10 cellular contexts compared by ENCODE assay signal in genomic region chr1:156673387-156674121, GRCh38. TPM values are rescaled to one million over a fixed set of nuclear protein-coding genes. Genes with fewer than 3 reads are reported as not detected.
DNase-seq lines count a peak whose midpoint lies in the region; ATAC-seq and TF ChIP-seq lines count a peak whose summit lies in the region.
"Had no signal": no experiment of that assay in that cellular context is flagged by ENCODE, and none has a peak within 500 bp of the region (broad histone marks: within the 10 kb centered on the region; RNA-seq: fewer than 3 reads in every experiment).

No MANE protein-coding gene starts in this region.

- peaks cover 6 to 55% of the 10 kb centered on the region in 2 donors for H3K4me1 ChIP-seq in muscle layer of duodenum (ENCODE audit: control insufficient read depth in 1 of 2, insufficient read depth in 2 of 2, low read length in 2 of 2)

- ATAC-seq in Right ventricle myocardium inferior, result no peak
- ATAC-seq in activated naive CD8-positive, alpha-beta T cell treated with anti-CD3 and anti-CD28 coated beads, Interleukin-2, amount 50 U/mL, for 24 hours, result no peak
- no peak for ATAC-seq in GM21619 (IDR thresholded peaks at IDR 0.05; ENCODE audit: unreplicated experiment)

- no peaks in the 10 kb centered on the region for H3K27me3 ChIP-seq in muscle layer of duodenum (ENCODE audit: low read depth, low read length)

- no peaks in the 10 kb centered on the region for H3K9me3 ChIP-seq in muscle layer of duodenum (ENCODE audit: control insufficient read depth in 1 of 2, low read length in 2 of 2)

- TF ChIP-seq CTCF in fibroblast of mammary gland (conservative IDR thresholded peaks at IDR 0.05; ENCODE audit: control insufficient read depth, insufficient read depth, low read depth, low read length) (no peak), type B pancreatic cell (conservative IDR thresholded peaks at IDR 0.05) (no peak)

- peak; percentile 58 for DNase-seq in Right ventricle myocardium inferior (ENCODE audit: missing footprints)
- DNase-seq in cardiac septum (ENCODE audit: low spot score), result no peak
- peak; percentile 38 for DNase-seq in fibroblast of mammary gland (ENCODE audit: low read depth)
- DNase-seq in type B pancreatic cell (ENCODE audit: extremely low spot score, unreplicated experiment), result no peak
- no peak for DNase-seq in activated naive CD8-positive, alpha-beta T cell treated with anti-CD3 and anti-CD28 coated beads, Interleukin-2, amount 50 U/mL, for 24 hours
- DNase-seq in kidney glomerular epithelial cell (lab: John Stamatoyannopoulos, UW), result no peak
- DNase-seq: ACHN, NCI-H2081 treated with DMSO at 0.1 percent for 48 hours had no signal

- H3K9me3 Mint-ChIP-seq in type B pancreatic cell, result no peaks in the 10 kb centered on the region
- H3K9me3 Mint-ChIP-seq in activated naive CD8-positive, alpha-beta T cell treated with anti-CD3 and anti-CD28 coated beads, Interleukin-2, amount 50 U/mL, for 24 hours, result no peaks in the 10 kb centered on the region

- H3K27me3 Mint-ChIP-seq in type B pancreatic cell, result peaks cover 47% of the 10 kb centered on the region
- peaks cover 37% of the 10 kb centered on the region for H3K27me3 Mint-ChIP-seq in activated naive CD8-positive, alpha-beta T cell treated with anti-CD3 and anti-CD28 coated beads, Interleukin-2, amount 50 U/mL, for 24 hours

- H3K36me3 Mint-ChIP-seq in type B pancreatic cell, result peaks cover 15% of the 10 kb centered on the region
- no peaks in the 10 kb centered on the region for H3K36me3 Mint-ChIP-seq in activated naive CD8-positive, alpha-beta T cell treated with anti-CD3 and anti-CD28 coated beads, Interleukin-2, amount 50 U/mL, for 24 hours (ENCODE audit: low read depth)

- no peaks in the 10 kb centered on the region for H3K36me3 ChIP-seq in muscle layer of duodenum (ENCODE audit: control insufficient read depth in 1 of 2, insufficient read depth in 2 of 2, low read length in 2 of 2)

- intact Hi-C loops in Right ventricle myocardium inferior (cut with DNase I), result no loop called here
- intact Hi-C loops in cardiac septum (cut with DNase I), result no loop called here

- H3K27ac Mint-ChIP-seq in type B pancreatic cell, result peak overlapping the region; percentile 63
- no peak overlapping the region for H3K27ac Mint-ChIP-seq in activated naive CD8-positive, alpha-beta T cell treated with anti-CD3 and anti-CD28 coated beads, Interleukin-2, amount 50 U/mL, for 24 hours

- peak overlapping the region; percentile 72 for H3K4me3 Mint-ChIP-seq in type B pancreatic cell
- H3K4me3 Mint-ChIP-seq in activated naive CD8-positive, alpha-beta T cell treated with anti-CD3 and anti-CD28 coated beads, Interleukin-2, amount 50 U/mL, for 24 hours, result no peak overlapping the region

- H3K4me1 Mint-ChIP-seq in type B pancreatic cell (ENCODE audit: unreplicated experiment), result peaks cover 59% of the 10 kb centered on the region
- H3K4me1 Mint-ChIP-seq in activated naive CD8-positive, alpha-beta T cell treated with anti-CD3 and anti-CD28 coated beads, Interleukin-2, amount 50 U/mL, for 24 hours, result peaks cover 3% of the 10 kb centered on the region

- H3K4me3 ChIP-seq in fibroblast of mammary gland (ENCODE audit: control insufficient read depth, low read depth, low read length) (no peak overlapping the region), muscle layer of duodenum (ENCODE audit: low read depth in 1 of 2, low read length in 2 of 2) (no peak overlapping the region)

- peak overlapping the region; percentile 31 for H3K27ac ChIP-seq in muscle layer of duodenum (ENCODE audit: low read length)

RNA-seq across cellular contexts. Expression of gene NES, which starts 3.7 kb away (rescaled TPM):
- total RNA-seq in Right ventricle myocardium inferior (131 TPM), cardiac septum (699 TPM), type B pancreatic cell (ENCODE audit: low replicate concordance) (8.1 and 125 TPM in 2 replicates)

RNA-seq across cellular contexts. Expression of gene BCAN, which starts 31.6 kb away (rescaled TPM):
- 0.35 TPM for total RNA-seq in Right ventricle myocardium inferior
- total RNA-seq in cardiac septum, result 0.16 TPM
- 12.6 TPM in 1 of 2 replicates, not detected in the other for total RNA-seq in type B pancreatic cell (ENCODE audit: low replicate concordance)

RNA-seq across cellular contexts. Expression of gene CRABP2, which starts 31.8 kb away (rescaled TPM):
- total RNA-seq in Right ventricle myocardium inferior (not detected), cardiac septum (3.7 TPM), type B pancreatic cell (ENCODE audit: low replicate concordance) (83.7 and 370 TPM in 2 replicates)

RNA-seq across cellular contexts. Expression of gene HAPLN2, which starts 54.3 kb away (rescaled TPM):
- 1.4 TPM for total RNA-seq in Right ventricle myocardium inferior
- total RNA-seq in cardiac septum, result 0.43 TPM
- not detected in 2 replicates for total RNA-seq in type B pancreatic cell (ENCODE audit: low replicate concordance)

RNA-seq across cellular contexts. Expression of gene METTL25B, which starts 54.7 kb away (rescaled TPM):
- total RNA-seq in Right ventricle myocardium inferior, result 16.6 TPM
- 14.7 TPM for total RNA-seq in cardiac septum
- 35.2 and 39.7 TPM in 2 replicates for total RNA-seq in type B pancreatic cell (ENCODE audit: low replicate concordance)

Comparison
In these comparisons a context has a peak if more than half of its experiments do, and no peak if none do; other contexts are left out.
1. DNase-seq: peak in Right ventricle myocardium inferior (single experiment) and fibroblast of mammary gland (single experiment); none in cardiac septum (single experiment), type B pancreatic cell (single experiment), activated naive CD8-positive, alpha-beta T cell treated with anti-CD3 and anti-CD28 coated beads, Interleukin-2, amount 50 U/mL, for 24 hours (single experiment) and kidney glomerular epithelial cell (single experiment).
2. RNA of gene CRABP2, which starts 31.8 kb away (total RNA-seq): 83.7 to 370 TPM in type B pancreatic cell; 3.7 TPM in cardiac septum (single experiment) and not detected in Right ventricle myocardium inferior (single experiment); every median in the first group is over 10 times any median in the second.